ENCODE assay signal across 1 cellular context in genomic region chr10:72625608-72626443, GRCh38.
A peak's percentile ranks its signal among the peaks of the same experiment; 100 is the strongest.
TF ChIP-seq lines count a peak whose summit lies in the region.

MICU1 (minus strand) TSS chr10:72626079; CDS start chr10:72566793, 59,286 bp downstream.

TF ChIP-seq in HepG2, 621 proteins besides CTCF, POLR2A, EP300 and RAD21 (continued from another document and continues in another):
- peak; percentile 81 for TF ChIP-seq ZNF687 (CRISPR knock-in tag; IDR thresholded peaks at IDR 0.05)
- TF ChIP-seq ZNF503 (CRISPR knock-in tag; IDR thresholded peaks at IDR 0.05) = peak; percentile 64; the same call in 1 of the 2 replicates
- TF ChIP-seq KAT8 (CRISPR knock-in tag; IDR thresholded peaks at IDR 0.05) = peak; percentile 85
- no peak for TF ChIP-seq ZSCAN20 (CRISPR knock-in tag; IDR thresholded peaks at IDR 0.05; ENCODE audit: borderline replicate concordance)
- no peak for TF ChIP-seq ZNF713 (CRISPR knock-in tag; IDR thresholded peaks at IDR 0.05)
- peak; percentile 53; the same call in 1 of the 2 replicates for TF ChIP-seq ZNF766 (CRISPR knock-in tag; IDR thresholded peaks at IDR 0.05; ENCODE audit: borderline replicate concordance)
- TF ChIP-seq HNRNPUL1 (IDR thresholded peaks at IDR 0.05; ENCODE audit: low read depth, low read length) = no peak
- TF ChIP-seq ELF3 (CRISPR knock-in tag; IDR thresholded peaks at IDR 0.05) = peak; percentile 54; the same call in 1 of the 2 replicates
- TF ChIP-seq SNAPC4 (CRISPR knock-in tag; IDR thresholded peaks at IDR 0.05) = 0 out of 2 replicates have a peak, but pooled peaks have one; percentile 70
- peak; percentile 62 for TF ChIP-seq ELF1 (CRISPR knock-in tag; IDR thresholded peaks at IDR 0.05)
- 0 out of 2 replicates have a peak, but pooled peaks have one; percentile 72 for TF ChIP-seq KLF9 (CRISPR knock-in tag; IDR thresholded peaks at IDR 0.05; ENCODE audit: low read depth)
- TF ChIP-seq SMAD1 (CRISPR knock-in tag; IDR thresholded peaks at IDR 0.05; ENCODE audit: borderline replicate concordance, low read depth) = peak; percentile 79; the same call in 1 of the 2 replicates
- TF ChIP-seq RFXAP (CRISPR knock-in tag; IDR thresholded peaks at IDR 0.05; ENCODE audit: borderline replicate concordance) = peak; percentile 71; the same call in 1 of the 2 replicates
- no peak for TF ChIP-seq E2F2 (CRISPR knock-in tag; IDR thresholded peaks at IDR 0.05; ENCODE audit: borderline replicate concordance)
- TF ChIP-seq ZNF761 (CRISPR knock-in tag; conservative IDR thresholded peaks at IDR 0.05) = no peak
- peak; percentile 55 for TF ChIP-seq MNT (IDR thresholded peaks at IDR 0.05)
- peak; percentile 84 for TF ChIP-seq ZFP90 (CRISPR knock-in tag; IDR thresholded peaks at IDR 0.05; ENCODE audit: borderline replicate concordance)
- no peak for TF ChIP-seq SOX6 (IDR thresholded peaks at IDR 0.05)
- peak; percentile 60 for TF ChIP-seq SOX6 (CRISPR knock-in tag; IDR thresholded peaks at IDR 0.05)
- TF ChIP-seq CHCHD3 (CRISPR knock-in tag; IDR thresholded peaks at IDR 0.05) = 0 out of 2 replicates have a peak, but pooled peaks have one; percentile 34
- no peak for TF ChIP-seq ZNF619 (CRISPR knock-in tag; IDR thresholded peaks at IDR 0.05)
- 0 out of 2 replicates have a peak, but pooled peaks have one; percentile 34 for TF ChIP-seq ZBTB39 (CRISPR knock-in tag; IDR thresholded peaks at IDR 0.05)
- peak; percentile 75 for TF ChIP-seq ZNF792 (CRISPR knock-in tag; IDR thresholded peaks at IDR 0.05)
- TF ChIP-seq RARA (CRISPR knock-in tag; IDR thresholded peaks at IDR 0.05) = 0 out of 2 replicates have a peak, but pooled peaks have one; percentile 19
- TF ChIP-seq SP5 (CRISPR knock-in tag; IDR thresholded peaks at IDR 0.05; ENCODE audit: borderline replicate concordance, low read depth) = peak; percentile 95
- peak; percentile 86 for TF ChIP-seq ZNF143 (CRISPR knock-in tag; IDR thresholded peaks at IDR 0.05)
- TF ChIP-seq ZNF83 (CRISPR knock-in tag; IDR thresholded peaks at IDR 0.05; ENCODE audit: borderline replicate concordance) = 0 out of 2 replicates have a peak, but pooled peaks have one; percentile 73
- 0 out of 2 replicates have a peak, but pooled peaks have one; percentile 63 for TF ChIP-seq MED13 (CRISPR knock-in tag; IDR thresholded peaks at IDR 0.05)
- TF ChIP-seq ZNF350 (CRISPR knock-in tag; IDR thresholded peaks at IDR 0.05; ENCODE audit: borderline replicate concordance, low read depth) = 0 out of 2 replicates have a peak, but pooled peaks have one; percentile 55
- TF ChIP-seq HNF4A (CRISPR knock-in tag; IDR thresholded peaks at IDR 0.05) = 0 out of 2 replicates have a peak, but pooled peaks have one; percentile 16
- TF ChIP-seq ZBTB43 (CRISPR knock-in tag; conservative IDR thresholded peaks at IDR 0.05) = 0 out of 2 replicates have a peak, but pooled peaks have one; percentile 20
- peak; percentile 24; the same call in 1 of the 2 replicates for TF ChIP-seq ZNF414 (CRISPR knock-in tag; IDR thresholded peaks at IDR 0.05)
- TF ChIP-seq SP4 (CRISPR knock-in tag; IDR thresholded peaks at IDR 0.05) = peak; percentile 89
